Comparison of ENCODE assay signal across 1 cellular context in genomic region chr19:55654833-55655647, GRCh38.
TF ChIP-seq lines count a peak whose summit lies in the region.

TSS of gene U2AF2 (plus strand) at chr19:55655035. CDS start at chr19:55655105, 70 bp downstream.

TF ChIP-seq in K562, 482 proteins besides CTCF, POLR2A, EP300 and RAD21 (continued from another document and continues in another):
- no peak for TF ChIP-seq ZNF655 (CRISPR knock-in tag; IDR thresholded peaks at IDR 0.05)
- no peak for TF ChIP-seq ZC3H8 (IDR thresholded peaks at IDR 0.05)
- TF ChIP-seq KHSRP (IDR thresholded peaks at IDR 0.05), result no peak
- no peak for TF ChIP-seq GTF2E2 (tag; IDR thresholded peaks at IDR 0.05)
- no peak for TF ChIP-seq ZNF507 (tag; conservative IDR thresholded peaks at IDR 0.05)
- no peak for TF ChIP-seq DNMT1 (IDR thresholded peaks at IDR 0.05)
- peak; percentile 64 for TF ChIP-seq C11orf30 (IDR thresholded peaks at IDR 0.05; ENCODE audit: low read depth)
- TF ChIP-seq MCM5 (IDR thresholded peaks at IDR 0.05; ENCODE audit: low read depth), result no peak
- no peak for TF ChIP-seq ZNF395 (CRISPR knock-in tag; IDR thresholded peaks at IDR 0.05)
- no peak for TF ChIP-seq ATF6 (CRISPR knock-in tag; IDR thresholded peaks at IDR 0.05)
- TF ChIP-seq STAT5B (CRISPR knock-in tag; IDR thresholded peaks at IDR 0.05), result no peak
- TF ChIP-seq RFX1 (IDR thresholded peaks at IDR 0.05), result no peak
- 0 out of 2 replicates have a peak, but pooled peaks have one; percentile 81 for TF ChIP-seq NFRKB (IDR thresholded peaks at IDR 0.05; ENCODE audit: low read depth)
- TF ChIP-seq ZBED1 (IDR thresholded peaks at IDR 0.05), result no peak
- 0 out of 2 replicates have a peak, but pooled peaks have one; percentile 25 for TF ChIP-seq ZSCAN29 (IDR thresholded peaks at IDR 0.05)
- no peak for TF ChIP-seq ZNF3 (CRISPR knock-in tag; IDR thresholded peaks at IDR 0.05)
- TF ChIP-seq ELF1 (tag; IDR thresholded peaks at IDR 0.05), result peak; percentile 92
- TF ChIP-seq ZFP1 (CRISPR knock-in tag; IDR thresholded peaks at IDR 0.05), result no peak; the same call in 1 of the 2 replicates
- no peak; the same call in 1 of the 2 replicates for TF ChIP-seq ARID1B (IDR thresholded peaks at IDR 0.05)
- TF ChIP-seq ZNF75A (CRISPR knock-in tag; IDR thresholded peaks at IDR 0.05), result no peak
- TF ChIP-seq HCFC1 (IDR thresholded peaks at IDR 0.05; ENCODE audit: low read depth, low read length), result peak; percentile 13
- peak; percentile 92 for TF ChIP-seq FIP1L1 (IDR thresholded peaks at IDR 0.05; ENCODE audit: low read depth, low read length, poor library complexity, severe bottlenecking)
- TF ChIP-seq CHD2 (IDR thresholded peaks at IDR 0.05; ENCODE audit: low read depth, low read length), result 0 out of 2 replicates have a peak, but pooled peaks have one; percentile 12
- TF ChIP-seq ZHX1 (conservative IDR thresholded peaks at IDR 0.05; ENCODE audit: low read length), result no peak
- TF ChIP-seq ARNT (IDR thresholded peaks at IDR 0.05), result no peak
- TF ChIP-seq HDAC2 (IDR thresholded peaks at IDR 0.05), result 0 out of 2 replicates have a peak, but pooled peaks have one; percentile 50
- no peak for TF ChIP-seq IRF1 (CRISPR knock-in tag; IDR thresholded peaks at IDR 0.05; ENCODE audit: borderline replicate concordance)
- no peak for TF ChIP-seq MYBL2 (IDR thresholded peaks at IDR 0.05; ENCODE audit: low read depth)
- TF ChIP-seq MYBL2 (CRISPR knock-in tag; IDR thresholded peaks at IDR 0.05; ENCODE audit: borderline replicate concordance), result no peak; the same call in 1 of the 2 replicates
- no peak for TF ChIP-seq ZNF133 (CRISPR knock-in tag; IDR thresholded peaks at IDR 0.05)
- TF ChIP-seq RBBP5 (IDR thresholded peaks at IDR 0.05; ENCODE audit: borderline replicate concordance, insufficient read depth, low read length, poor library complexity, severe bottlenecking), result peak; percentile 62
- TF ChIP-seq ZNF699 (CRISPR knock-in tag; IDR thresholded peaks at IDR 0.05; ENCODE audit: insufficient replicate concordance), result no peak
- no peak for TF ChIP-seq SRSF1 (IDR thresholded peaks at IDR 0.05; ENCODE audit: low read depth, low read length)
- TF ChIP-seq DPF2 (IDR thresholded peaks at IDR 0.05), result no peak
- no peak for TF ChIP-seq ZNF274 (IDR thresholded peaks at IDR 0.05; ENCODE audit: borderline replicate concordance, low read depth, low read length)
- TF ChIP-seq ZNF668 (CRISPR knock-in tag; IDR thresholded peaks at IDR 0.05), result no peak
- no peak for TF ChIP-seq MED1 (CRISPR knock-in tag; IDR thresholded peaks at IDR 0.05; ENCODE audit: borderline replicate concordance)
- TF ChIP-seq HLTF (IDR thresholded peaks at IDR 0.05), result no peak
- no peak for TF ChIP-seq RBM17 (IDR thresholded peaks at IDR 0.05; ENCODE audit: borderline replicate concordance, low read depth, low read length)
- no peak for TF ChIP-seq SRSF7 (optimal IDR thresholded peaks at IDR 0.05; ENCODE audit: low read depth, low read length)
- no peak for TF ChIP-seq JUND (IDR thresholded peaks at IDR 0.05; ENCODE audit: borderline replicate concordance, low read depth, low read length)
- TF ChIP-seq JUND (tag; IDR thresholded peaks at IDR 0.05; ENCODE audit: borderline replicate concordance, low read depth, low read length), result no peak
- TF ChIP-seq SMARCA5 (IDR thresholded peaks at IDR 0.05), result no peak
- TF ChIP-seq NR3C1 (CRISPR knock-in tag; IDR thresholded peaks at IDR 0.05), result peak; percentile 88; the same call in 1 of the 2 replicates
- TF ChIP-seq ZNF408 (CRISPR knock-in tag; IDR thresholded peaks at IDR 0.05; ENCODE audit: low read depth), result no peak
- no peak for TF ChIP-seq SIRT6 (IDR thresholded peaks at IDR 0.05; ENCODE audit: low read depth, low read length)
- peak; percentile 82; the same call in 1 of the 2 replicates for TF ChIP-seq MTA3 (IDR thresholded peaks at IDR 0.05; ENCODE audit: borderline replicate concordance)
- no peak for TF ChIP-seq YBX1 (IDR thresholded peaks at IDR 0.05)
- no peak for TF ChIP-seq ILK (tag; IDR thresholded peaks at IDR 0.05; ENCODE audit: borderline replicate concordance, low read depth)
- no peak for TF ChIP-seq SRSF3 (IDR thresholded peaks at IDR 0.05; ENCODE audit: insufficient read depth, low read length)
- TF ChIP-seq ZBTB49 (CRISPR knock-in tag; IDR thresholded peaks at IDR 0.05; ENCODE audit: borderline replicate concordance), result no peak
- no peak for TF ChIP-seq HIVEP1 (CRISPR knock-in tag; IDR thresholded peaks at IDR 0.05)
- no peak for TF ChIP-seq ZNF717 (CRISPR knock-in tag; IDR thresholded peaks at IDR 0.05)
- no peak for TF ChIP-seq NR1H2 (CRISPR knock-in tag; IDR thresholded peaks at IDR 0.05)
- TF ChIP-seq PREB (CRISPR knock-in tag; IDR thresholded peaks at IDR 0.05), result no peak
- TF ChIP-seq ZSCAN32 (CRISPR knock-in tag; IDR thresholded peaks at IDR 0.05), result no peak
- TF ChIP-seq ZBTB9 (CRISPR knock-in tag; IDR thresholded peaks at IDR 0.05), result peak; percentile 82; the same call in 1 of the 2 replicates
- no peak for TF ChIP-seq HMGN3 (IDR thresholded peaks at IDR 0.05; ENCODE audit: borderline replicate concordance, extremely low read depth, insufficient read length, low read depth, low read length)
- peak; percentile 83 for TF ChIP-seq E2F8 (IDR thresholded peaks at IDR 0.05; ENCODE audit: low read depth, partially characterized antibody)
- TF ChIP-seq TCF15 (CRISPR knock-in tag; IDR thresholded peaks at IDR 0.05), result no peak
- no peak for TF ChIP-seq CBFA2T3 (IDR thresholded peaks at IDR 0.05)
